ENCODE assay signal across 28 cellular contexts in genomic region chr1:169118227-169118626, GRCh38. TPM values are rescaled to one million over a fixed set of nuclear protein-coding genes. Genes with fewer than 3 reads are reported as not detected.
DNase-seq lines count a peak whose midpoint lies in the region; TF ChIP-seq lines count a peak whose summit lies in the region.
"Had no signal": no experiment of that assay in that cellular context is flagged by ENCODE, and none has a peak within 500 bp of the region (broad histone marks: within the 10 kb centered on the region; RNA-seq: fewer than 3 reads in every experiment).

No MANE protein-coding gene starts in this region.

- no peak for DNase-seq in cardiac muscle cell (ENCODE audit: low read depth in 1 of 2, low spot score in 1 of 2)
- DNase-seq in right atrium auricular region (ENCODE audit: low spot score), result no peak
- no peak for DNase-seq in dorsolateral prefrontal cortex
- DNase-seq in thyroid gland, result no peak
- DNase-seq in NOMO-1 (lab: John Stamatoyannopoulos, UW; ENCODE audit: unreplicated experiment in 2 of 2), result no peak
- DNase-seq in stimulated activated CD4-positive, alpha-beta T cell treated with anti-CD3 and anti-CD28 coated beads, Interleukin-15, amount 100 ng/mL, for 24 hours, result no peak
- no peak for DNase-seq in SW480 (ENCODE audit: low spot score)
- DNase-seq: 8988T; activated CD4-positive, alpha-beta T cell treated with anti-CD3 and anti-CD28 coated beads, Interleukin-2, amount 50 U/mL, for 48 hours; activated effector memory CD4-positive, alpha-beta T cell treated with Interleukin-2 at 50 U/mL for 16 hours; activated naive CD8-positive, alpha-beta T cell treated with anti-CD3 and anti-CD28 coated beads, Interleukin-2, amount 10 ng/mL, durations not matched to agents 7 days and 5 days; AML-193; CD8-positive, alpha-beta T cell; foreskin melanocyte; KBM-7; MV-4-11; naive B cell; NCI-H1694 treated with DMSO at 0.1 percent for 48 hours; ovary; stimulated activated CD4-positive, alpha-beta T cell treated with anti-CD3 and anti-CD28 coated beads, Interleukin-1b, Interleukin-23, amount 100 ng/mL, for 48 hours; tibial artery had no signal

- H3K27ac Mint-ChIP-seq in nephron, result peak overlapping the region; percentile 2 to 26 (median 5)
- H3K27ac Mint-ChIP-seq: activated naive CD8-positive, alpha-beta T cell treated with anti-CD3 and anti-CD28 coated beads, Interleukin-2, amount 10 ng/mL, durations not matched to agents 7 days and 5 days; CD8-positive, alpha-beta T cell; memory B cell; naive B cell; stimulated activated effector memory CD8-positive, alpha-beta T cell treated with anti-CD3 and anti-CD28 coated beads, Interleukin-12 subunit alpha, Interleukin-12 subunit beta, amount 100 ng/mL, for 72 hours; T-helper 2 cell treated with Interferon-gamma antibody and Interleukin-4, amounts not matched to agents 5 μg/mL and 100 μg/mL, for 36 hours; WTC11 had no signal

- H3K4me1 Mint-ChIP-seq in nephron, result peaks cover 47% of the 10 kb centered on the region

- no peak for TF ChIP-seq CTCF in cardiac muscle cell (IDR thresholded peaks at IDR 0.05; ENCODE audit: low read depth, low read length)
- no peak for TF ChIP-seq CTCF in right atrium auricular region (IDR thresholded peaks at IDR 0.05)
- TF ChIP-seq CTCF in dorsolateral prefrontal cortex (IDR thresholded peaks at IDR 0.05 in 54 of 56, conservative IDR thresholded peaks at IDR 0.05 in 2 of 56; ENCODE audit: low read depth in 1 of 56, partially characterized antibody in 56 of 56), result no peak
- no peak for TF ChIP-seq CTCF in nephron (IDR thresholded peaks at IDR 0.05; ENCODE audit: unreplicated experiment in 3 of 3)
- TF ChIP-seq CTCF in thyroid gland (IDR thresholded peaks at IDR 0.05), result no peak

- peaks cover 75% of the 10 kb centered on the region for H3K4me1 ChIP-seq in cardiac muscle cell (ENCODE audit: low read depth)
- peaks cover 0 to 71% of the 10 kb centered on the region in 2 donors for H3K4me1 ChIP-seq in right atrium auricular region
- H3K4me1 ChIP-seq in thyroid gland, result peaks cover 46 to 72% of the 10 kb centered on the region in 2 donors

- no peaks in the 10 kb centered on the region for H3K27me3 Mint-ChIP-seq in nephron (ENCODE audit: low read depth)
- H3K27me3 Mint-ChIP-seq: activated naive CD8-positive, alpha-beta T cell treated with anti-CD3 and anti-CD28 coated beads, Interleukin-2, amount 10 ng/mL, durations not matched to agents 7 days and 5 days had no signal

- H3K4me3 Mint-ChIP-seq in nephron, result no peak overlapping the region
- H3K4me3 Mint-ChIP-seq: activated naive CD8-positive, alpha-beta T cell treated with anti-CD3 and anti-CD28 coated beads, Interleukin-2, amount 10 ng/mL, durations not matched to agents 7 days and 5 days; CD8-positive, alpha-beta T cell; memory B cell; naive B cell; stimulated activated effector memory CD8-positive, alpha-beta T cell treated with anti-CD3 and anti-CD28 coated beads, Interleukin-12 subunit alpha, Interleukin-12 subunit beta, amount 100 ng/mL, for 72 hours; T-helper 2 cell treated with Interferon-gamma antibody and Interleukin-4, amounts not matched to agents 5 μg/mL and 100 μg/mL, for 36 hours; WTC11 had no signal

- H3K36me3 ChIP-seq in cardiac muscle cell (peaks cover 88% of the 10 kb centered on the region), right atrium auricular region (peaks cover 43% of the 10 kb centered on the region), thyroid gland (peaks cover 20 to 31% of the 10 kb centered on the region in 2 donors)
- H3K36me3 ChIP-seq: ovary had no signal

- TF ChIP-seq POLR2A in thyroid gland (IDR thresholded peaks at IDR 0.05), result no peak

- H3K27me3 ChIP-seq in cardiac muscle cell (no peaks in the 10 kb centered on the region), right atrium auricular region (no peaks in the 10 kb centered on the region), dorsolateral prefrontal cortex (no peaks in the 10 kb centered on the region), thyroid gland (no peaks in the 10 kb centered on the region)
- H3K27me3 ChIP-seq: ovary, tibial artery had no signal

- H3K36me3 Mint-ChIP-seq in nephron (ENCODE audit: low read depth), result peaks cover 54% of the 10 kb centered on the region
- H3K36me3 Mint-ChIP-seq: CD8-positive, alpha-beta T cell; memory B cell; naive B cell had no signal

- no peaks in the 10 kb centered on the region for H3K9me3 Mint-ChIP-seq in nephron
- H3K9me3 Mint-ChIP-seq: activated naive CD8-positive, alpha-beta T cell treated with anti-CD3 and anti-CD28 coated beads, Interleukin-2, amount 10 ng/mL, durations not matched to agents 7 days and 5 days; CD8-positive, alpha-beta T cell; memory B cell; naive B cell; stimulated activated effector memory CD8-positive, alpha-beta T cell treated with anti-CD3 and anti-CD28 coated beads, Interleukin-12 subunit alpha, Interleukin-12 subunit beta, amount 100 ng/mL, for 72 hours; T-helper 2 cell treated with Interferon-gamma antibody and Interleukin-4, amounts not matched to agents 5 μg/mL and 100 μg/mL, for 36 hours; WTC11 had no signal

- no peaks in the 10 kb centered on the region for H3K9me3 ChIP-seq in cardiac muscle cell (ENCODE audit: low read depth)
- H3K9me3 ChIP-seq in right atrium auricular region, result no peaks in the 10 kb centered on the region
- no peaks in the 10 kb centered on the region for H3K9me3 ChIP-seq in thyroid gland
- H3K9me3 ChIP-seq: HAP-1, ovary, tibial artery had no signal

- H3K27ac ChIP-seq in cardiac muscle cell (peak overlapping the region; percentile 69), right atrium auricular region (peak overlapping the region in 1 of 2 donors; percentile 96), dorsolateral prefrontal cortex (peak overlapping the region in 37 of 59 donors; percentile 1 to 98 (median 37)), thyroid gland (peak overlapping the region in 2 of 3 donors; percentile 68 to 92)
- H3K27ac ChIP-seq: ovary, RWPE1, tibial artery had no signal

- intact Hi-C loops in dorsolateral prefrontal cortex (cut with DNase I) (loop anchor here in 1 of 2 donors (10.0 kb wide), 1 partner anchor 227 kb away; no protein-coding TSS in a partner anchor), thyroid gland (cut with DNase I) (no loop called here)

- WGBS in thyroid gland, 2 donors, result 87 to 92% methylated on average over 4 of the region's 4 CpGs

- H3K4me3 ChIP-seq in cardiac muscle cell, result no peak overlapping the region
- H3K4me3 ChIP-seq in right atrium auricular region, result no peak overlapping the region
- H3K4me3 ChIP-seq in dorsolateral prefrontal cortex, result peak overlapping the region in 36 of 59 donors; percentile 1 to 81 (median 30)
- no peak overlapping the region for H3K4me3 ChIP-seq in thyroid gland (replicated peaks in 1 of 3)
- H3K4me3 ChIP-seq: HAP-1, ovary, tibial artery had no signal

RNA-seq across cellular contexts. Expression of gene ATP1B1, which starts 11.7 kb away (rescaled TPM):
- total RNA-seq in cardiac muscle cell (602 and 603 TPM in 2 replicates), right atrium auricular region (100 to 1,000 TPM; 200 to 342 TPM), dorsolateral prefrontal cortex (1,000 to 10,000 TPM in 2 of 120 experiments, 100 to 1,000 TPM in 118; 155 to 1,070 (median 769) TPM), thyroid gland (100 to 1,000 TPM; 310 to 509 (median 429) TPM)
- polyA plus RNA-seq in cardiac muscle cell, result 220 and 285 TPM in 2 replicates

Comparison
In these comparisons a context has a peak if more than half of its experiments do, and no peak if none do; other contexts are left out.
1. H3K4me3 ChIP-seq: peak in dorsolateral prefrontal cortex (36 of 59); none in cardiac muscle cell (single experiment), right atrium auricular region (0 of 2) and thyroid gland (0 of 3).